ENCODE assay signal across 25 cellular contexts in genomic region chr4:121306932-121307331, GRCh38.
DNase-seq lines count a peak whose midpoint lies in the region; ATAC-seq and TF ChIP-seq lines count a peak whose summit lies in the region.
"Had no signal": no experiment of that assay in that cellular context is flagged by ENCODE, and none has a peak within 500 bp of the region (broad histone marks: within the 10 kb centered on the region; RNA-seq: fewer than 3 reads in every experiment).

No MANE protein-coding gene starts in this region.

- peaks cover 15% of the 10 kb centered on the region for H3K4me1 Mint-ChIP-seq in central memory CD8-positive, alpha-beta T cell
- H3K4me1 Mint-ChIP-seq in Calu3 (ENCODE audit: low read depth, unreplicated experiment): peaks cover 10% of the 10 kb centered on the region

- BruUV-seq in Calu3 (replicated peaks; lab: Mats Ljungman, UMichigan): no TSS peak

- TF ChIP-seq CTCF in GM10266 (IDR thresholded peaks at IDR 0.05; ENCODE audit: control insufficient read depth, insufficient read depth, low read depth, missing control alignments): no peak
- no peak for TF ChIP-seq CTCF in Calu3 (IDR thresholded peaks at IDR 0.05; ENCODE audit: unreplicated experiment)

- H3K9me3 Mint-ChIP-seq in central memory CD8-positive, alpha-beta T cell: no peaks in the 10 kb centered on the region
- H3K9me3 Mint-ChIP-seq in Calu3 (ENCODE audit: low read depth, unreplicated experiment): no peaks in the 10 kb centered on the region
- H3K9me3 Mint-ChIP-seq: activated CD4-positive, alpha-beta memory T cell treated with anti-CD3 and anti-CD28 coated beads, Interleukin-2, amount 10 ng/mL, durations not matched to agents 7 days and 5 days; activated naive CD4-positive, alpha-beta T cell treated with anti-CD3 and anti-CD28 coated beads for 36 hours; activated T-cell treated with anti-CD3 and anti-CD28 coated beads, Interleukin-2, amount 50 U/mL, for 24 hours had no signal

- no peak overlapping the region for H3K27ac Mint-ChIP-seq in central memory CD8-positive, alpha-beta T cell (ENCODE audit: low read depth)
- no peak overlapping the region for H3K27ac Mint-ChIP-seq in Calu3 (ENCODE audit: unreplicated experiment)
- H3K27ac Mint-ChIP-seq: activated CD4-positive, alpha-beta memory T cell treated with anti-CD3 and anti-CD28 coated beads, Interleukin-2, amount 10 ng/mL, durations not matched to agents 7 days and 5 days; activated naive CD4-positive, alpha-beta T cell treated with anti-CD3 and anti-CD28 coated beads for 36 hours had no signal

- peak; percentile 50 for ATAC-seq in GM18505 (IDR thresholded peaks at IDR 0.05; ENCODE audit: unreplicated experiment)
- peak; percentile 34 for ATAC-seq in GM19395 (IDR thresholded peaks at IDR 0.05; ENCODE audit: unreplicated experiment)
- peak; percentile 36 for ATAC-seq in HG03354 (IDR thresholded peaks at IDR 0.05; ENCODE audit: poor library complexity, severe bottlenecking, unreplicated experiment)
- ATAC-seq in central memory CD8-positive, alpha-beta T cell (replicated peaks; ENCODE audit: extremely low read depth, poor library complexity, severe bottlenecking): peak; percentile 54
- ATAC-seq: psoas muscle had no signal

- intact Hi-C loops in Calu3 (cut with micrococcal nuclease; ENCODE audit: unreplicated experiment): loop anchor here (1.0 to 10.0 kb wide), 4 partner anchors 55 to 1150 kb away; no protein-coding TSS in a partner anchor

- CTCF ChIA-PET in Calu3 (lab: Charles Lee): interaction anchor here (1.1 kb wide), 2 partner anchors 108 to 114 kb away, joined by 4 to 7 read pairs; no protein-coding TSS in a partner anchor

- no peaks in the 10 kb centered on the region for H3K27me3 Mint-ChIP-seq in central memory CD8-positive, alpha-beta T cell
- no peaks in the 10 kb centered on the region for H3K27me3 Mint-ChIP-seq in Calu3 (ENCODE audit: unreplicated experiment)

- DNase-seq in central memory CD8-positive, alpha-beta T cell (ENCODE audit: low spot score in 2 of 2): no peak
- DNase-seq in stimulated activated CD4-positive, alpha-beta T cell treated with anti-CD3 and anti-CD28 coated beads, Interleukin-2, amount 100 ng/mL, for 24 hours: no peak
- DNase-seq in GM10266 (ENCODE audit: extremely low spot score): no peak
- no peak for DNase-seq in Calu3
- DNase-seq in HK-2 (ENCODE audit: unreplicated experiment): no peak
- DNase-seq: activated CD4-positive, alpha-beta memory T cell treated with anti-CD3 and anti-CD28 coated beads, Interleukin-2, amount 10 ng/mL, durations not matched to agents 7 days and 5 days; activated naive CD4-positive, alpha-beta T cell treated with anti-CD3 and anti-CD28 coated beads for 36 hours; amygdala; DMS 273 treated with DMSO at 0.1 percent for 48 hours; dorsolateral prefrontal cortex; foreskin fibroblast; GDM1; hypothalamus; NCI-H1048; NCI-H2081; NCI-H510A; psoas muscle; stimulated activated CD4-positive, alpha-beta T cell treated with anti-CD3 and anti-CD28 coated beads, Interleukin-4, amount 100 ng/mL, for 24 hours; stomach; T1000; transverse colon had no signal

- H3K4me3 Mint-ChIP-seq in central memory CD8-positive, alpha-beta T cell: no peak overlapping the region
- H3K4me3 Mint-ChIP-seq in Calu3 (ENCODE audit: low read depth, unreplicated experiment): no peak overlapping the region
- H3K4me3 Mint-ChIP-seq: activated CD4-positive, alpha-beta memory T cell treated with anti-CD3 and anti-CD28 coated beads, Interleukin-2, amount 10 ng/mL, durations not matched to agents 7 days and 5 days; activated naive CD4-positive, alpha-beta T cell treated with anti-CD3 and anti-CD28 coated beads for 36 hours; activated T-cell treated with anti-CD3 and anti-CD28 coated beads, Interleukin-2, amount 50 U/mL, for 24 hours had no signal

- peaks cover 2% of the 10 kb centered on the region for H3K36me3 Mint-ChIP-seq in central memory CD8-positive, alpha-beta T cell (ENCODE audit: insufficient read depth)
- no peaks in the 10 kb centered on the region for H3K36me3 Mint-ChIP-seq in Calu3 (ENCODE audit: insufficient read depth, unreplicated experiment)

- TF ChIP-seq POLR2A in GM18505 (IDR thresholded peaks at IDR 0.05; ENCODE audit: borderline replicate concordance, extremely low read depth, insufficient read depth, insufficient read length): no peak
